ENCODE assay signal across 2 cellular contexts in the genomic region with DNA sequence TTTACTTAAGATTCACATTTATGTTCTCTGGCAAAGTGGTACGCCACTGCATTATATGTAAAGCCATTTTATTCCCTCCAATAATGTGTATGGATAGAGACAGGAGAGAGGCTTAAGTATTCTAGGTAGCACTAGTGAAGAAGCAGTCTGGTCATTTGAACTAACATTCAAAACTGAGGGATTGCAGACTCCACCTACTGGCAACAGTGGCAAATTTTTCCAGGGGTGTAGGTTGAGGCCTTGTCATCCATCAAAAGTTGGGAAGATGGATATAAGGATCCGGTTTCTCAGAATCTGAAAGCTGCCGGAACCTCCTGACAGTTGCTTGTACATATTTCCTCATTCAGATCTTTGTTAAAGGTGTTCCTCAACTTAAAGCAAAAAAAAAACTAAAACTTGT.
TF ChIP-seq lines count a peak whose summit lies in the region.

No MANE protein-coding gene starts in this region.

TF ChIP-seq in SK-N-SH treated with all-trans-retinoic acid at 6 μM for 48 hours, 23 proteins besides CTCF, POLR2A, EP300 and RAD21 (continued from another document):
- no peak for TF ChIP-seq ZNF70 (CRISPR knock-in tag; IDR thresholded peaks at IDR 0.05)

TF ChIP-seq in H1, 55 proteins besides CTCF, POLR2A, EP300 and RAD21:
- TF ChIP-seq, protein P1, sequence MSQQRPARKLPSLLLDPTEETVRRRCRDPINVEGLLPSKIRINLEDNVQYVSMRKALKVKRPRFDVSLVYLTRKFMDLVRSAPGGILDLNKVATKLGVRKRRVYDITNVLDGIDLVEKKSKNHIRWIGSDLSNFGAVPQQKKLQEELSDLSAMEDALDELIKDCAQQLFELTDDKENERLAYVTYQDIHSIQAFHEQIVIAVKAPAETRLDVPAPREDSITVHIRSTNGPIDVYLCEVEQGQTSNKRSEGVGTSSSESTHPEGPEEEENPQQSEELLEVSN (IDR thresholded peaks at IDR 0.05): no peak
- TF ChIP-seq, protein P2, sequence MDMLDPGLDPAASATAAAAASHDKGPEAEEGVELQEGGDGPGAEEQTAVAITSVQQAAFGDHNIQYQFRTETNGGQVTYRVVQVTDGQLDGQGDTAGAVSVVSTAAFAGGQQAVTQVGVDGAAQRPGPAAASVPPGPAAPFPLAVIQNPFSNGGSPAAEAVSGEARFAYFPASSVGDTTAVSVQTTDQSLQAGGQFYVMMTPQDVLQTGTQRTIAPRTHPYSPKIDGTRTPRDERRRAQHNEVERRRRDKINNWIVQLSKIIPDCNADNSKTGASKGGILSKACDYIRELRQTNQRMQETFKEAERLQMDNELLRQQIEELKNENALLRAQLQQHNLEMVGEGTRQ (IDR thresholded peaks at IDR 0.05; ENCODE audit: low read length): no peak
- no peak for TF ChIP-seq SRF (IDR thresholded peaks at IDR 0.05; ENCODE audit: low read depth, low read length)
- no peak for TF ChIP-seq SAP30 (IDR thresholded peaks at IDR 0.05; ENCODE audit: insufficient read depth, insufficient replicate concordance, low read length)
- TF ChIP-seq MAFK (IDR thresholded peaks at IDR 0.05; ENCODE audit: low read depth, low read length): no peak
- TF ChIP-seq BCL11A (IDR thresholded peaks at IDR 0.05; ENCODE audit: low read depth in 2 of 2, low read length in 2 of 2): no peak
- TF ChIP-seq HDAC2 (IDR thresholded peaks at IDR 0.05; ENCODE audit: borderline replicate concordance in 1 of 2, low read depth in 2 of 2, low read length in 2 of 2): no peak
- TF ChIP-seq EGR1 (IDR thresholded peaks at IDR 0.05; ENCODE audit: borderline replicate concordance, low read depth, low read length): no peak
- no peak for TF ChIP-seq SIRT6 (IDR thresholded peaks at IDR 0.05; ENCODE audit: low read length)
